14 cellular contexts compared by ENCODE assay signal in the genomic region with DNA sequence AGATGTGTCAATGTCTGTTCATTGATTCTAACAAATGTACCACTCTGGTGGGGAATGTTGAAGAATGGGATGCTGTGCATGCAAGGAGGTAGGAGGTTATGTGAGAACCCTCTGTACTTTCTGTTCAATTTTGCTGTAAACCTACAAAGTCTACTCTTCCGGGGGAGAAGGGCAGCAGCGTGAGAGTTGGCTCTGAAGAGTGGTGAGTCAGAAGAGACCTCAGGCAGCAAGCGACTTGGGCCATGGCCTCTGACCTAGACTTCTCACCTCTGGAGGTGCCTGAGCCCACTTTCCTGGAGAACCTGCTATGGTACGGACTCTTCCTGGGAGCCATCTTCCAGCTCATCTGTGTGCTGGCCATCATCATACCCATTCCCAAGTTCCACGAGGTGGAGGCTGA. TPM values are rescaled to one million over a fixed set of nuclear protein-coding genes. Genes with fewer than 3 reads are reported as not detected.
DNase-seq lines count a peak whose midpoint lies in the region; ATAC-seq, FAIRE-seq and TF ChIP-seq lines count a peak whose summit lies in the region.
"Had no signal": no experiment of that assay in that cellular context is flagged by ENCODE, and none has a peak within 500 bp of the region (broad histone marks: within the 10 kb centered on the region; RNA-seq: fewer than 3 reads in every experiment).

No MANE protein-coding gene starts in this region.

- DNase-seq in activated naive CD8-positive, alpha-beta T cell treated with anti-CD3 and anti-CD28 coated beads, Interleukin-2, amount 10 ng/mL, durations not matched to agents 7 days and 5 days: no peak
- DNase-seq in activated naive CD8-positive, alpha-beta T cell treated with anti-CD3 and anti-CD28 coated beads for 36 hours: no peak
- DNase-seq in kidney: no peak
- DNase-seq in cortex of kidney (lab: John Stamatoyannopoulos, UW): no peak
- DNase-seq: ACHN; activated CD4-positive, CD25-positive, alpha-beta regulatory T cell; NCI-H1694; pancreas; SJCRH30 had no signal

- peaks cover 17% of the 10 kb centered on the region for H3K9me3 Mint-ChIP-seq in activated naive CD8-positive, alpha-beta T cell treated with anti-CD3 and anti-CD28 coated beads, Interleukin-2, amount 10 ng/mL, durations not matched to agents 7 days and 5 days
- H3K9me3 Mint-ChIP-seq in activated naive CD8-positive, alpha-beta T cell treated with anti-CD3 and anti-CD28 coated beads for 36 hours: peaks cover 24% of the 10 kb centered on the region
- H3K9me3 Mint-ChIP-seq in activated T-helper 17 cell treated with anti-CD3 and anti-CD28 coated beads, Interleukin-2, amount 50 U/mL, for 72 hours: peaks cover 17% of the 10 kb centered on the region
- H3K9me3 Mint-ChIP-seq in stimulated activated memory B cell treated with anti-CD40 and anti-IgM and Interleukin-4, amounts not matched to agents 10 μg/mL and 1 μg/mL and 100 μg/mL, for 72 hours: peaks cover 12% of the 10 kb centered on the region

- POLR2A ChIA-PET in activated naive CD8-positive, alpha-beta T cell treated with anti-CD3 and anti-CD28 coated beads, Interleukin-2, amount 10 ng/mL, durations not matched to agents 7 days and 5 days (lab: Charles Lee): interaction anchor here (0.7 to 1.3 kb wide), 3 partner anchors 26 to 93 kb away, joined by 3 to 4 read pairs (median 3); a partner anchor contains a TSS

- H3K27ac Mint-ChIP-seq in activated naive CD8-positive, alpha-beta T cell treated with anti-CD3 and anti-CD28 coated beads, Interleukin-2, amount 10 ng/mL, durations not matched to agents 7 days and 5 days: peak overlapping the region; percentile 80
- H3K27ac Mint-ChIP-seq in activated naive CD8-positive, alpha-beta T cell treated with anti-CD3 and anti-CD28 coated beads for 36 hours: no peak overlapping the region
- peak overlapping the region; percentile 29 for H3K27ac Mint-ChIP-seq in activated T-helper 17 cell treated with anti-CD3 and anti-CD28 coated beads, Interleukin-2, amount 50 U/mL, for 72 hours
- peak overlapping the region; percentile 74 for H3K27ac Mint-ChIP-seq in stimulated activated memory B cell treated with anti-CD40 and anti-IgM and Interleukin-4, amounts not matched to agents 10 μg/mL and 1 μg/mL and 100 μg/mL, for 72 hours

- no peak for TF ChIP-seq CTCF in kidney (IDR thresholded peaks at IDR 0.05; ENCODE audit: borderline replicate concordance, extremely low read depth, insufficient read depth)

- H3K36me3 ChIP-seq in kidney (ENCODE audit: control insufficient read depth in 1 of 2, insufficient read depth in 2 of 2, low read length in 2 of 2): no peaks in the 10 kb centered on the region
- H3K36me3 ChIP-seq: pancreas, SJCRH30 had no signal

- no peak overlapping the region for H3K4me3 ChIP-seq in kidney (ENCODE audit: low read length in 2 of 2)
- H3K4me3 ChIP-seq: pancreas, SJCRH30 had no signal

- H3K27me3 Mint-ChIP-seq in activated naive CD8-positive, alpha-beta T cell treated with anti-CD3 and anti-CD28 coated beads, Interleukin-2, amount 10 ng/mL, durations not matched to agents 7 days and 5 days: no peaks in the 10 kb centered on the region
- H3K27me3 Mint-ChIP-seq in activated naive CD8-positive, alpha-beta T cell treated with anti-CD3 and anti-CD28 coated beads for 36 hours: no peaks in the 10 kb centered on the region
- H3K27me3 Mint-ChIP-seq in activated T-helper 17 cell treated with anti-CD3 and anti-CD28 coated beads, Interleukin-2, amount 50 U/mL, for 72 hours: no peaks in the 10 kb centered on the region
- H3K27me3 Mint-ChIP-seq in stimulated activated memory B cell treated with anti-CD40 and anti-IgM and Interleukin-4, amounts not matched to agents 10 μg/mL and 1 μg/mL and 100 μg/mL, for 72 hours: no peaks in the 10 kb centered on the region

- H3K4me1 ChIP-seq in kidney (ENCODE audit: control insufficient read depth in 1 of 2, insufficient read depth in 1 of 2, low read depth in 1 of 2, low read length in 2 of 2): no peaks in the 10 kb centered on the region
- H3K4me1 ChIP-seq: pancreas, SJCRH30 had no signal

- no peak overlapping the region for H3K4me3 Mint-ChIP-seq in activated naive CD8-positive, alpha-beta T cell treated with anti-CD3 and anti-CD28 coated beads, Interleukin-2, amount 10 ng/mL, durations not matched to agents 7 days and 5 days
- H3K4me3 Mint-ChIP-seq in activated naive CD8-positive, alpha-beta T cell treated with anti-CD3 and anti-CD28 coated beads for 36 hours: no peak overlapping the region
- H3K4me3 Mint-ChIP-seq in activated T-helper 17 cell treated with anti-CD3 and anti-CD28 coated beads, Interleukin-2, amount 50 U/mL, for 72 hours: no peak overlapping the region
- H3K4me3 Mint-ChIP-seq in stimulated activated memory B cell treated with anti-CD40 and anti-IgM and Interleukin-4, amounts not matched to agents 10 μg/mL and 1 μg/mL and 100 μg/mL, for 72 hours: no peak overlapping the region

- no peak overlapping the region for H3K9ac ChIP-seq in kidney (ENCODE audit: low read length in 2 of 2)

- no peaks in the 10 kb centered on the region for H3K9me3 ChIP-seq in kidney (ENCODE audit: control insufficient read depth in 1 of 2, low read length in 2 of 2)
- H3K9me3 ChIP-seq: pancreas, SJCRH30 had no signal

- no peak for FAIRE-seq in kidney (lab: Jason Lieb, UNC)
- FAIRE-seq: bronchial epithelial cell, pancreas had no signal

- peaks cover 55% of the 10 kb centered on the region for H3K36me3 Mint-ChIP-seq in activated naive CD8-positive, alpha-beta T cell treated with anti-CD3 and anti-CD28 coated beads, Interleukin-2, amount 10 ng/mL, durations not matched to agents 7 days and 5 days
- peaks cover 57% of the 10 kb centered on the region for H3K36me3 Mint-ChIP-seq in activated naive CD8-positive, alpha-beta T cell treated with anti-CD3 and anti-CD28 coated beads for 36 hours
- H3K36me3 Mint-ChIP-seq in activated T-helper 17 cell treated with anti-CD3 and anti-CD28 coated beads, Interleukin-2, amount 50 U/mL, for 72 hours (ENCODE audit: low read depth): peaks cover 7% of the 10 kb centered on the region
- peaks cover 78% of the 10 kb centered on the region for H3K36me3 Mint-ChIP-seq in stimulated activated memory B cell treated with anti-CD40 and anti-IgM and Interleukin-4, amounts not matched to agents 10 μg/mL and 1 μg/mL and 100 μg/mL, for 72 hours

- no peak for ATAC-seq in activated naive CD8-positive, alpha-beta T cell treated with anti-CD3 and anti-CD28 coated beads, Interleukin-2, amount 10 ng/mL, durations not matched to agents 7 days and 5 days (ENCODE audit: low read depth)
- peak; percentile 7 for ATAC-seq in HG02759 (IDR thresholded peaks at IDR 0.05; ENCODE audit: unreplicated experiment)
- no peak for ATAC-seq in activated T-helper 17 cell treated with anti-CD3 and anti-CD28 coated beads, Interleukin-2, amount 50 U/mL, for 72 hours (replicated peaks)
- ATAC-seq in stimulated activated memory B cell treated with anti-CD40 and anti-IgM and Interleukin-4, amounts not matched to agents 10 μg/mL and 1 μg/mL and 100 μg/mL, for 72 hours: no peak
- ATAC-seq in HG02884 (IDR thresholded peaks at IDR 0.05; ENCODE audit: unreplicated experiment): no peak

- intact Hi-C loops in kidney (cut with DNase I): no loop called here

- no peak overlapping the region for H3K27ac ChIP-seq in kidney (ENCODE audit: low read depth in 2 of 2, low read length in 2 of 2)
- H3K27ac ChIP-seq: pancreas, SJCRH30 had no signal

- H3K4me1 Mint-ChIP-seq in activated naive CD8-positive, alpha-beta T cell treated with anti-CD3 and anti-CD28 coated beads, Interleukin-2, amount 10 ng/mL, durations not matched to agents 7 days and 5 days: peaks cover 20% of the 10 kb centered on the region
- H3K4me1 Mint-ChIP-seq in activated naive CD8-positive, alpha-beta T cell treated with anti-CD3 and anti-CD28 coated beads for 36 hours: peaks cover 28% of the 10 kb centered on the region
- peaks cover 16% of the 10 kb centered on the region for H3K4me1 Mint-ChIP-seq in activated T-helper 17 cell treated with anti-CD3 and anti-CD28 coated beads, Interleukin-2, amount 50 U/mL, for 72 hours
- peaks cover 55% of the 10 kb centered on the region for H3K4me1 Mint-ChIP-seq in stimulated activated memory B cell treated with anti-CD40 and anti-IgM and Interleukin-4, amounts not matched to agents 10 μg/mL and 1 μg/mL and 100 μg/mL, for 72 hours

RNA-seq across cellular contexts. Expression of a gene that starts 26.7 kb away (rescaled TPM):
- total RNA-seq in activated naive CD8-positive, alpha-beta T cell treated with anti-CD3 and anti-CD28 coated beads, Interleukin-2, amount 10 ng/mL, durations not matched to agents 7 days and 5 days: 10 to 100 TPM; 23.8 to 27.2 TPM
- total RNA-seq in activated naive CD8-positive, alpha-beta T cell treated with anti-CD3 and anti-CD28 coated beads for 36 hours: 1 to 10 TPM; 8.7 to 10.0 TPM
- total RNA-seq in activated T-helper 17 cell treated with anti-CD3 and anti-CD28 coated beads, Interleukin-2, amount 50 U/mL, for 72 hours: 10 to 100 TPM in 1 of 2 donors, 1 to 10 TPM in 1; 10.0 to 13.6 TPM
- 28.0 TPM for total RNA-seq in kidney
- polyA plus RNA-seq in kidney (ENCODE audit: insufficient read depth, low read depth, low replicate concordance): 19.0 TPM
